26 cellular contexts compared by ENCODE assay signal in genomic region chr1:7489586-7489985, GRCh38.
"Had no signal": no experiment of that assay in that cellular context is flagged by ENCODE, and none has a peak within 500 bp of the region (broad histone marks: within the 10 kb centered on the region; RNA-seq: fewer than 3 reads in every experiment).

No MANE protein-coding gene starts in this region.

- H3K4me3 ChIP-seq: K562, SJCRH30 had no signal

- DNase-seq: Kasumi-1; MM.1S; NCI-H1048; NCI-H1105; NCI-H1417 treated with DMSO at 0.1 percent for 48 hours; NCI-H146; NCI-H1694 treated with DMSO at 0.1 percent for 48 hours; NCI-H1930; NCI-H2081; NCI-H2107; NCI-H226; NCI-H446; NCI-H510A; NCI-H524 treated with DMSO at 0.1 percent for 48 hours; NCI-H748 treated with DMSO at 0.1 percent for 48 hours; NK-92 treated with Interleukin-12 subunit alpha and Interleukin-12 subunit beta, amount 100 ng/mL, for 24 hours; PC-3; SHP77 treated with DMSO at 0.1 percent for 48 hours; SJCRH30; T-helper 1 cell had no signal

- ATAC-seq: K562, Panc1, PC-3, SK-N-SH treated with all-trans-retinoic acid at 6 μM for 48 hours had no signal

- H3K27ac ChIP-seq: KMS-11, RWPE1, SJCRH30 had no signal

- FAIRE-seq: HTR-8/SVneo, K562 had no signal

- H3K4me1 ChIP-seq: SJCRH30 had no signal

- H3K9me3 ChIP-seq: SJCRH30 had no signal

- H3K36me3 ChIP-seq: SJCRH30 had no signal
